9 cellular contexts compared by ENCODE assay signal in genomic region chr17:82334204-82334621, GRCh38. TPM values are rescaled to one million over a fixed set of nuclear protein-coding genes. Genes with fewer than 3 reads are reported as not detected.
DNase-seq lines count a peak whose midpoint lies in the region; ATAC-seq and TF ChIP-seq lines count a peak whose summit lies in the region.
"Had no signal": no experiment of that assay in that cellular context is flagged by ENCODE, and none has a peak within 500 bp of the region (broad histone marks: within the 10 kb centered on the region; RNA-seq: fewer than 3 reads in every experiment).

No MANE protein-coding gene starts in this region.

- TF ChIP-seq CTCF in KMS-11 (conservative IDR thresholded peaks at IDR 0.05; ENCODE audit: low read depth, low read length) (no peak), chondrocyte (IDR thresholded peaks at IDR 0.05) (no peak), natural killer cell (IDR thresholded peaks at IDR 0.05) (no peak), progenitor cell of endocrine pancreas (IDR thresholded peaks at IDR 0.05; ENCODE audit: unreplicated experiment) (no peak), type B pancreatic cell (conservative IDR thresholded peaks at IDR 0.05) (no peak)

- no peaks in the 10 kb centered on the region for H3K36me3 ChIP-seq in ACC112 (ENCODE audit: insufficient read depth, low read length)
- no peaks in the 10 kb centered on the region for H3K36me3 ChIP-seq in KMS-11 (ENCODE audit: insufficient read depth)

- H3K27ac Mint-ChIP-seq in chondrocyte (ENCODE audit: unreplicated experiment), result no peak overlapping the region
- peak overlapping the region in 1 of 2 donors; percentile 93 for H3K27ac Mint-ChIP-seq in natural killer cell
- H3K27ac Mint-ChIP-seq in progenitor cell of endocrine pancreas, result no peak overlapping the region
- H3K27ac Mint-ChIP-seq in type B pancreatic cell, result no peak overlapping the region

- peak; percentile 84 for DNase-seq in chondrocyte (ENCODE audit: low spot score)
- no peak for DNase-seq in natural killer cell
- no peak for DNase-seq in progenitor cell of endocrine pancreas (ENCODE audit: low spot score, unreplicated experiment)
- no peak for DNase-seq in GM03348 (ENCODE audit: low spot score)
- DNase-seq in type B pancreatic cell (ENCODE audit: extremely low spot score, unreplicated experiment), result no peak
- DNase-seq: NCI-H446 had no signal

- H3K79me2 ChIP-seq in ACC112 (ENCODE audit: control insufficient read depth, insufficient read depth, low read length, unreplicated experiment) (peaks cover 28% of the 10 kb centered on the region), KMS-11 (ENCODE audit: insufficient read depth, low read depth) (no peaks in the 10 kb centered on the region)

- peaks cover 50% of the 10 kb centered on the region for H3K4me1 ChIP-seq in ACC112 (ENCODE audit: control insufficient read depth, insufficient read depth, low read length, unreplicated experiment)
- H3K4me1 ChIP-seq in KMS-11 (ENCODE audit: low read depth, poor library complexity, severe bottlenecking), result peaks cover 58% of the 10 kb centered on the region

- peak overlapping the region; percentile 76; the same call in 1 of the 2 replicates for H3K9ac ChIP-seq in KMS-11

- H3K36me3 Mint-ChIP-seq in chondrocyte (ENCODE audit: low read depth) (no peaks in the 10 kb centered on the region), natural killer cell (no peaks in the 10 kb centered on the region), progenitor cell of endocrine pancreas (ENCODE audit: insufficient read depth) (no peaks in the 10 kb centered on the region), type B pancreatic cell (no peaks in the 10 kb centered on the region)

- H3K9me3 Mint-ChIP-seq in chondrocyte (ENCODE audit: low read depth) (no peaks in the 10 kb centered on the region), natural killer cell (no peaks in the 10 kb centered on the region), progenitor cell of endocrine pancreas (ENCODE audit: low read depth) (no peaks in the 10 kb centered on the region), type B pancreatic cell (no peaks in the 10 kb centered on the region)

- H3K27me3 Mint-ChIP-seq in chondrocyte (ENCODE audit: low read depth), result peaks cover 8% of the 10 kb centered on the region
- H3K27me3 Mint-ChIP-seq in natural killer cell (ENCODE audit: low read depth in 2 of 2), result peaks cover 0 to 4% of the 10 kb centered on the region in 2 donors
- peaks cover 52% of the 10 kb centered on the region for H3K27me3 Mint-ChIP-seq in progenitor cell of endocrine pancreas
- peaks cover 13% of the 10 kb centered on the region for H3K27me3 Mint-ChIP-seq in type B pancreatic cell

- ATAC-seq in natural killer cell, result no peak
- no peak for ATAC-seq in GM21367 (IDR thresholded peaks at IDR 0.05; ENCODE audit: unreplicated experiment)

- H3K4me2 ChIP-seq in KMS-11, result peak overlapping the region; percentile 100

- H2AFZ ChIP-seq in ACC112 (ENCODE audit: low read length, unreplicated experiment) (no peak overlapping the region), KMS-11 (ENCODE audit: low read depth) (peak overlapping the region; percentile 90)

- H3K4me3 ChIP-seq in ACC112 (ENCODE audit: low read depth, low read length) (peak overlapping the region; percentile 88), KMS-11 (IDR thresholded peaks at IDR 0.05; ENCODE audit: insufficient read depth, low read depth, low read length) (no peak overlapping the region)

- H3K27me3 ChIP-seq in ACC112 (ENCODE audit: insufficient read depth, low read length) (no peaks in the 10 kb centered on the region), KMS-11 (ENCODE audit: insufficient read depth, low read depth) (peaks cover 3% of the 10 kb centered on the region; the same call in 1 of the 2 replicates)

- H4K20me1 ChIP-seq in KMS-11 (ENCODE audit: insufficient read depth), result no peaks in the 10 kb centered on the region

- intact Hi-C loops in natural killer cell (cut with micrococcal nuclease), result no loop called here

- H3K4me3 Mint-ChIP-seq in chondrocyte (ENCODE audit: unreplicated experiment) (no peak overlapping the region), natural killer cell (peak overlapping the region; percentile 99), progenitor cell of endocrine pancreas (ENCODE audit: low read depth) (no peak overlapping the region), type B pancreatic cell (no peak overlapping the region)

- H3K27ac ChIP-seq in ACC112 (ENCODE audit: low read depth, low read length) (peak overlapping the region; percentile 70; the same call in 1 of the 2 replicates), KMS-11 (peak overlapping the region; percentile 65; the same call in 1 of the 2 replicates)

- peaks cover 53% of the 10 kb centered on the region for H3K4me1 Mint-ChIP-seq in chondrocyte (ENCODE audit: low read depth)
- peaks cover 18 to 28% of the 10 kb centered on the region in 2 donors for H3K4me1 Mint-ChIP-seq in natural killer cell
- H3K4me1 Mint-ChIP-seq in progenitor cell of endocrine pancreas (ENCODE audit: low read depth), result peaks cover 9% of the 10 kb centered on the region
- H3K4me1 Mint-ChIP-seq in type B pancreatic cell (ENCODE audit: unreplicated experiment), result peaks cover 30% of the 10 kb centered on the region

RNA-seq across cellular contexts. Expression of gene SECTM1, which starts 0.6 kb away (rescaled TPM):
- total RNA-seq in chondrocyte, result 1.3 to 2.5 TPM (median 2.1 TPM) in 3 replicates
- 10 to 100 TPM in 1 of 3 donors, 1 to 10 TPM in 2; 3.6 to 11.2 (median 6.3) TPM for total RNA-seq in natural killer cell
- not detected in 2 replicates for total RNA-seq in progenitor cell of endocrine pancreas
- 13.2 and 17.7 TPM in 2 replicates for total RNA-seq in type B pancreatic cell (ENCODE audit: low replicate concordance)

RNA-seq across cellular contexts. Expression of gene CD7, which starts 16.8 kb away (rescaled TPM):
- total RNA-seq in chondrocyte, result not detected in 3 replicates
- 100 to 1,000 TPM; 464 to 564 (median 522) TPM for total RNA-seq in natural killer cell
- total RNA-seq in progenitor cell of endocrine pancreas, result 0.31 and 0.46 TPM in 2 replicates
- 1.4 and 1.6 TPM in 2 replicates for total RNA-seq in type B pancreatic cell (ENCODE audit: low replicate concordance)

RNA-seq across cellular contexts. Expression of gene TEX19, which starts 24.8 kb away (rescaled TPM):
- total RNA-seq in chondrocyte (not detected in 3 replicates), natural killer cell (not detected), progenitor cell of endocrine pancreas (0.24 TPM in 1 of 2 replicates, not detected in the other), type B pancreatic cell (ENCODE audit: low replicate concordance) (0.14 TPM in 1 of 2 replicates, not detected in the other)

RNA-seq across cellular contexts. Expression of gene UTS2R, which starts 37.4 kb away (rescaled TPM):
- not detected in 3 replicates for total RNA-seq in chondrocyte
- under 1 TPM in 1 of 3 donors, not detected in 2; 0.28 TPM for total RNA-seq in natural killer cell
- total RNA-seq in progenitor cell of endocrine pancreas, result 0.22 TPM in 2 replicates
- 0.21 and 0.97 TPM in 2 replicates for total RNA-seq in type B pancreatic cell (ENCODE audit: low replicate concordance)

Comparison
In these comparisons a context has a peak if more than half of its experiments do, and no peak if none do; other contexts are left out.
1. RNA of gene CD7, which starts 16.8 kb away (total RNA-seq): 464 to 564 TPM in natural killer cell; 1.4 to 1.6 TPM in type B pancreatic cell, 0.31 to 0.46 TPM in progenitor cell of endocrine pancreas and not detected in chondrocyte; every median in the first group is over 100 times any median in the second.